ENCODE assay signal across 1 cellular context in the genomic region with DNA sequence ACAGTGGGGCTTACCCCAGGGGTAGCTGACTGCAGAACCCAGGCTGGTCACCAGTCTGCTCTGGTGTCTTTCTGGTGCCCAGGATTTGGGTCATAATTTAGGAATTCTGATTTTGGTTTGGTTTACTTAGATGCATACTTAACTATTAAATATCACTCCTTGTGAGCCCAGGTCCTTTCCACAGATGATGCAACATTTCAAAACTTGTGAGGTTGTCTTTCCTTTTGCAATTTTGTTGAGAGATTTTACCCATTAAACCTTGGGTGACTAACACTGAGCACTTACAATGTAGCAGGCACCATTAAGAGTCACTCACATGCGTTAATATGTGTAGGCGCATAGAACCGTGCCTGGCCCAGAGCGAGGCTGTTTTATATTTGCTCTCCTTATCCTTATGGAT.
TF ChIP-seq lines count a peak whose summit lies in the region.

No MANE protein-coding gene starts in this region.

TF ChIP-seq in liver, 16 proteins besides CTCF, POLR2A, EP300 and RAD21 (continued from another document):
- TF ChIP-seq, protein P1, sequence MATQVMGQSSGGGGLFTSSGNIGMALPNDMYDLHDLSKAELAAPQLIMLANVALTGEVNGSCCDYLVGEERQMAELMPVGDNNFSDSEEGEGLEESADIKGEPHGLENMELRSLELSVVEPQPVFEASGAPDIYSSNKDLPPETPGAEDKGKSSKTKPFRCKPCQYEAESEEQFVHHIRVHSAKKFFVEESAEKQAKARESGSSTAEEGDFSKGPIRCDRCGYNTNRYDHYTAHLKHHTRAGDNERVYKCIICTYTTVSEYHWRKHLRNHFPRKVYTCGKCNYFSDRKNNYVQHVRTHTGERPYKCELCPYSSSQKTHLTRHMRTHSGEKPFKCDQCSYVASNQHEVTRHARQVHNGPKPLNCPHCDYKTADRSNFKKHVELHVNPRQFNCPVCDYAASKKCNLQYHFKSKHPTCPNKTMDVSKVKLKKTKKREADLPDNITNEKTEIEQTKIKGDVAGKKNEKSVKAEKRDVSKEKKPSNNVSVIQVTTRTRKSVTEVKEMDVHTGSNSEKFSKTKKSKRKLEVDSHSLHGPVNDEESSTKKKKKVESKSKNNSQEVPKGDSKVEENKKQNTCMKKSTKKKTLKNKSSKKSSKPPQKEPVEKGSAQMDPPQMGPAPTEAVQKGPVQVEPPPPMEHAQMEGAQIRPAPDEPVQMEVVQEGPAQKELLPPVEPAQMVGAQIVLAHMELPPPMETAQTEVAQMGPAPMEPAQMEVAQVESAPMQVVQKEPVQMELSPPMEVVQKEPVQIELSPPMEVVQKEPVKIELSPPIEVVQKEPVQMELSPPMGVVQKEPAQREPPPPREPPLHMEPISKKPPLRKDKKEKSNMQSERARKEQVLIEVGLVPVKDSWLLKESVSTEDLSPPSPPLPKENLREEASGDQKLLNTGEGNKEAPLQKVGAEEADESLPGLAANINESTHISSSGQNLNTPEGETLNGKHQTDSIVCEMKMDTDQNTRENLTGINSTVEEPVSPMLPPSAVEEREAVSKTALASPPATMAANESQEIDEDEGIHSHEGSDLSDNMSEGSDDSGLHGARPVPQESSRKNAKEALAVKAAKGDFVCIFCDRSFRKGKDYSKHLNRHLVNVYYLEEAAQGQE (IDR thresholded peaks at IDR 0.05): no peak
- TF ChIP-seq FOXA1 (IDR thresholded peaks at IDR 0.05) (no peak), EGR1 (IDR thresholded peaks at IDR 0.05; ENCODE audit: low read depth in 2 of 2) (no peak), FOXA2 (IDR thresholded peaks at IDR 0.05) (no peak), YY1 (IDR thresholded peaks at IDR 0.05) (no peak), JUND (IDR thresholded peaks at IDR 0.05) (no peak)
- TF ChIP-seq, protein P2, sequence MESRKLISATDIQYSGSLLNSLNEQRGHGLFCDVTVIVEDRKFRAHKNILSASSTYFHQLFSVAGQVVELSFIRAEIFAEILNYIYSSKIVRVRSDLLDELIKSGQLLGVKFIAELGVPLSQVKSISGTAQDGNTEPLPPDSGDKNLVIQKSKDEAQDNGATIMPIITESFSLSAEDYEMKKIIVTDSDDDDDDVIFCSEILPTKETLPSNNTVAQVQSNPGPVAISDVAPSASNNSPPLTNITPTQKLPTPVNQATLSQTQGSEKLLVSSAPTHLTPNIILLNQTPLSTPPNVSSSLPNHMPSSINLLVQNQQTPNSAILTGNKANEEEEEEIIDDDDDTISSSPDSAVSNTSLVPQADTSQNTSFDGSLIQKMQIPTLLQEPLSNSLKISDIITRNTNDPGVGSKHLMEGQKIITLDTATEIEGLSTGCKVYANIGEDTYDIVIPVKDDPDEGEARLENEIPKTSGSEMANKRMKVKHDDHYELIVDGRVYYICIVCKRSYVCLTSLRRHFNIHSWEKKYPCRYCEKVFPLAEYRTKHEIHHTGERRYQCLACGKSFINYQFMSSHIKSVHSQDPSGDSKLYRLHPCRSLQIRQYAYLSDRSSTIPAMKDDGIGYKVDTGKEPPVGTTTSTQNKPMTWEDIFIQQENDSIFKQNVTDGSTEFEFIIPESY (IDR thresholded peaks at IDR 0.05): no peak
TF ChIP-seq in liver: peak in this region for 0.
